In genomic region chr1:145868232-145868631, GRCh38 we compare ENCODE assay signal across 1 cellular context.
TF ChIP-seq lines count a peak whose summit lies in the region.

No MANE protein-coding gene starts in this region.

TF ChIP-seq in GM12878, 131 proteins besides CTCF, POLR2A, EP300 and RAD21:
- TF ChIP-seq STAT1 (conservative IDR thresholded peaks at IDR 0.05) (no peak), IRF3 (IDR thresholded peaks at IDR 0.05) (no peak), HDAC6 (IDR thresholded peaks at IDR 0.05; ENCODE audit: unreplicated experiment) (no peak), TBL1XR1 (IDR thresholded peaks at IDR 0.05; ENCODE audit: low read depth, low read length) (no peak), BMI1 (IDR thresholded peaks at IDR 0.05; ENCODE audit: borderline replicate concordance) (no peak), CEBPB (IDR thresholded peaks at IDR 0.05; ENCODE audit: borderline replicate concordance in 1 of 2, low read depth in 2 of 2, low read length in 2 of 2) (no peak), WRNIP1 (IDR thresholded peaks at IDR 0.05; ENCODE audit: borderline replicate concordance, low read depth, low read length) (no peak), CHD1 (IDR thresholded peaks at IDR 0.05; ENCODE audit: low read depth, low read length) (no peak), SIX5 (IDR thresholded peaks at IDR 0.05; ENCODE audit: low read depth, low read length, severe bottlenecking) (no peak), CBX3 (IDR thresholded peaks at IDR 0.05; ENCODE audit: borderline replicate concordance, low read depth) (no peak), FOXM1 (IDR thresholded peaks at IDR 0.05; ENCODE audit: low read depth, low read length) (no peak), PAX5 (IDR thresholded peaks at IDR 0.05; ENCODE audit: borderline replicate concordance, low read depth, low read length) (no peak), RBBP5 (conservative IDR thresholded peaks at IDR 0.05) (no peak)
- TF ChIP-seq, protein P1, sequence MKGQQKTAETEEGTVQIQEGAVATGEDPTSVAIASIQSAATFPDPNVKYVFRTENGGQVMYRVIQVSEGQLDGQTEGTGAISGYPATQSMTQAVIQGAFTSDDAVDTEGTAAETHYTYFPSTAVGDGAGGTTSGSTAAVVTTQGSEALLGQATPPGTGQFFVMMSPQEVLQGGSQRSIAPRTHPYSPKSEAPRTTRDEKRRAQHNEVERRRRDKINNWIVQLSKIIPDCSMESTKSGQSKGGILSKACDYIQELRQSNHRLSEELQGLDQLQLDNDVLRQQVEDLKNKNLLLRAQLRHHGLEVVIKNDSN (IDR thresholded peaks at IDR 0.05; ENCODE audit: borderline replicate concordance, extremely low read length, insufficient read depth, low read depth, low read length), result no peak
